ENCODE assay signal across 8 cellular contexts in genomic region chrX:130091976-130092522, GRCh38. TPM values are rescaled to one million over a fixed set of nuclear protein-coding genes. Genes with fewer than 3 reads are reported as not detected.
DNase-seq lines count a peak whose midpoint lies in the region; ATAC-seq, FAIRE-seq and TF ChIP-seq lines count a peak whose summit lies in the region.

No MANE protein-coding gene starts in this region.

- peak; percentile 83 for FAIRE-seq in endothelial cell of umbilical vein (lab: Jason Lieb, UNC)

- H3K79me2 ChIP-seq in endothelial cell of umbilical vein (ENCODE audit: control insufficient read depth, insufficient read depth, low read length) = peaks cover 46% of the 10 kb centered on the region

- H3K36me3 ChIP-seq in endothelial cell of umbilical vein (ENCODE audit: control insufficient read depth in 2 of 2, extremely low read depth in 1 of 2, insufficient read depth in 2 of 2, low read length in 2 of 2) = no peaks in the 10 kb centered on the region

- no peak for TF ChIP-seq POLR2A in endothelial cell of umbilical vein (IDR thresholded peaks at IDR 0.05; ENCODE audit: low read depth, low read length)

- H3K27ac ChIP-seq in endothelial cell of umbilical vein (ENCODE audit: insufficient read depth, low read depth, low read length) = peak overlapping the region; percentile 22

- no peaks in the 10 kb centered on the region for H3K9me1 ChIP-seq in endothelial cell of umbilical vein (replicated peaks; ENCODE audit: control insufficient read depth, extremely low read depth, insufficient read depth, low read length)

- intact Hi-C loops in endothelial cell of umbilical vein (cut with micrococcal nuclease) = no loop called here

- BruUV-seq in endothelial cell of umbilical vein (replicated peaks; lab: Mats Ljungman, UMichigan) = no TSS peak

- ATAC-seq in GM21423 (IDR thresholded peaks at IDR 0.05; ENCODE audit: unreplicated experiment) = peak; percentile 99

- no peak overlapping the region for H2AFZ ChIP-seq in endothelial cell of umbilical vein (ENCODE audit: low read depth, low read length)

- POLR2A ChIA-PET in endothelial cell of umbilical vein (lab: Charles Lee) = no interaction called here

- no peaks in the 10 kb centered on the region for H3K27me3 ChIP-seq in endothelial cell of umbilical vein (ENCODE audit: control insufficient read depth in 2 of 2, insufficient read depth in 2 of 2, low read length in 2 of 2)

- peaks cover 18% of the 10 kb centered on the region for H3K4me1 ChIP-seq in endothelial cell of umbilical vein (ENCODE audit: control insufficient read depth, extremely low read depth, insufficient read depth, low read length)

- H3K9me3 ChIP-seq in endothelial cell of umbilical vein (replicated peaks; ENCODE audit: control insufficient read depth, insufficient read depth, low read length) = no peaks in the 10 kb centered on the region

- dilution Hi-C loops in endothelial cell of umbilical vein (cut with MboI; ENCODE audit: extremely low pct_ligation_motif_present, low sequenced_read_pairs) = no loop called here

- H3K4me2 ChIP-seq in endothelial cell of umbilical vein (ENCODE audit: insufficient read depth, low read length) = no peak overlapping the region

- H3K9ac ChIP-seq in endothelial cell of umbilical vein (replicated peaks; ENCODE audit: extremely low read depth, insufficient read depth, low read length) = no peak overlapping the region

- H4K20me1 ChIP-seq in endothelial cell of umbilical vein (replicated peaks; ENCODE audit: control insufficient read depth, extremely low read depth, insufficient read depth, low read length) = no peaks in the 10 kb centered on the region

- no peak for TF ChIP-seq CTCF in endothelial cell of umbilical vein (IDR thresholded peaks at IDR 0.05; ENCODE audit: extremely low read depth in 1 of 2, insufficient read depth in 1 of 2, low read depth in 1 of 2, low read length in 2 of 2)

- DNase-seq in GF-D8 (lab: John Stamatoyannopoulos, UW) (peak; percentile 76), HUDEP-2 (lab: John Stamatoyannopoulos, UW; ENCODE audit: unreplicated experiment in 76 of 76) (peak in 49 of 76 experiments; percentile 0 to 63 (median 18)), endothelial cell of umbilical vein (ENCODE audit: low read depth, low spot score) (peak; percentile 47), NCI-H1436 treated with DMSO at 0.1 percent for 48 hours (lab: John Stamatoyannopoulos, UW) (no peak), NCI-H2171 (lab: John Stamatoyannopoulos, UW) (no peak)
- peak; percentile 66 for DNase-seq in activated CD4-positive, alpha-beta T cell treated with anti-CD3 and anti-CD28 coated beads for 1 hour
- peak; percentile 58 for DNase-seq in stimulated activated CD4-positive, alpha-beta T cell treated with anti-CD3 and anti-CD28 coated beads, Interleukin-2, amount 100 ng/mL, for 4 hours (ENCODE audit: low read depth)

- H3K4me3 ChIP-seq in endothelial cell of umbilical vein (replicated peaks in 1 of 3; ENCODE audit: insufficient read depth in 1 of 3, low read depth in 1 of 3, low read length in 3 of 3) = no peak overlapping the region

- CTCF ChIA-PET in endothelial cell of umbilical vein (lab: Charles Lee) = interaction anchor here (0.6 kb wide), 1 partner anchor 29 kb away, joined by 3 read pairs; no protein-coding TSS in a partner anchor

TF ChIP-seq in endothelial cell of umbilical vein, 7 proteins besides CTCF, POLR2A, EP300 and RAD21:
- TF ChIP-seq MAX (IDR thresholded peaks at IDR 0.05; ENCODE audit: insufficient read depth, insufficient read length) = no peak

RNA-seq across cellular contexts. Expression of gene ELF4, which starts 18.2 kb away (rescaled TPM):
- 32.9 and 33.4 TPM in 2 replicates for total RNA-seq in endothelial cell of umbilical vein
- polyA plus RNA-seq in endothelial cell of umbilical vein = 31.6 and 31.9 TPM in 2 replicates
- 28.5 and 29.1 TPM in 2 replicates for polyA plus RNA-seq in endothelial cell of umbilical vein (2011; cell fraction: cytosol; rRNA removed)
- polyA plus RNA-seq in endothelial cell of umbilical vein (2011; cell fraction: nucleus; rRNA removed) = 26.4 and 28.7 TPM in 2 replicates
- 30.7 and 30.8 TPM in 2 replicates for polyA plus RNA-seq in endothelial cell of umbilical vein (2012)
- 58.5 and 62.5 TPM in 2 replicates for polyA minus RNA-seq in endothelial cell of umbilical vein
- polyA minus RNA-seq in endothelial cell of umbilical vein (2011; cell fraction: cytosol; rRNA and poly(A)+ RNA removed) = 26.4 TPM
- 12.4 and 14.0 TPM in 2 replicates for polyA minus RNA-seq in endothelial cell of umbilical vein (2011; cell fraction: nucleus; rRNA and poly(A)+ RNA removed)

Comparison
In these comparisons a context has a peak if more than half of its experiments do, and no peak if none do; other contexts are left out.
1. DNase-seq: peak in GF-D8 (single experiment), HUDEP-2 (49 of 76), activated CD4-positive, alpha-beta T cell treated with anti-CD3 and anti-CD28 coated beads for 1 hour (single experiment), endothelial cell of umbilical vein (single experiment) and stimulated activated CD4-positive, alpha-beta T cell treated with anti-CD3 and anti-CD28 coated beads, Interleukin-2, amount 100 ng/mL, for 4 hours (single experiment); none in NCI-H1436 treated with DMSO at 0.1 percent for 48 hours (single experiment) and NCI-H2171 (single experiment).